8 cellular contexts compared by ENCODE assay signal in genomic region chr4:11428701-11429571, GRCh38. TPM values are rescaled to one million over a fixed set of nuclear protein-coding genes. Genes with fewer than 3 reads are reported as not detected.
DNase-seq lines count a peak whose midpoint lies in the region; ATAC-seq, FAIRE-seq and TF ChIP-seq lines count a peak whose summit lies in the region.

Gene HS3ST1, minus strand, starts transcription at chr4:11428894. Its CDS starts 28,889 bp downstream, at chr4:11400005.

- DNase-seq in DMS153 (lab: John Stamatoyannopoulos, UW) (peak; percentile 62), HT1080 (ENCODE audit: low read depth) (peak; percentile 71), RWPE1 (ENCODE audit: low spot score) (peak; percentile 84), keratinocyte (ENCODE audit: low read depth, low spot score) (peak; percentile 75), RKO (ENCODE audit: low spot score) (no peak)
- DNase-seq in central memory CD8-positive, alpha-beta T cell (ENCODE audit: low spot score in 2 of 2), result no peak

- peaks cover 43% of the 10 kb centered on the region for H3K27me3 Mint-ChIP-seq in central memory CD8-positive, alpha-beta T cell

- H3K4me3 Mint-ChIP-seq in central memory CD8-positive, alpha-beta T cell, result peak within 1 kb of the TSS; percentile 37

- no peak within 1 kb of the TSS for H3K27ac ChIP-seq in RWPE1
- H3K27ac ChIP-seq in keratinocyte (ENCODE audit: control insufficient read depth, insufficient read depth, low read length), result peak within 1 kb of the TSS; percentile 91
- H3K27ac ChIP-seq in skeletal muscle tissue (ENCODE audit: low read depth, low read length), result no peak within 1 kb of the TSS

- H3K36me3 ChIP-seq in keratinocyte (ENCODE audit: control insufficient read depth in 2 of 2, extremely low read depth in 1 of 2, insufficient read depth in 2 of 2, low read length in 2 of 2) (peaks cover 4 to 11% of the 10 kb centered on the region in 2 experiments), skeletal muscle tissue (ENCODE audit: control insufficient read depth in 3 of 3, insufficient read depth in 3 of 3, low read length in 3 of 3) (no peaks in the 10 kb centered on the region)

- H3K27me3 ChIP-seq in keratinocyte (ENCODE audit: control insufficient read depth, extremely low read depth, insufficient read depth, low read length) (no peaks in the 10 kb centered on the region), skeletal muscle tissue (ENCODE audit: control insufficient read depth in 3 of 3, insufficient read depth in 3 of 3, low read length in 3 of 3) (peaks cover 0 to 21% (median 17%) of the 10 kb centered on the region in 3 donors)

- H3K4me3 ChIP-seq in keratinocyte (ENCODE audit: control insufficient read depth in 2 of 3, extremely low read depth in 1 of 3, insufficient read depth in 2 of 3, low read depth in 1 of 3, low read length in 3 of 3) (peak within 1 kb of the TSS; percentile 69 to 81 (median 74)), skeletal muscle tissue (ENCODE audit: low read length in 3 of 3) (peak within 1 kb of the TSS; percentile 63 to 73 (median 64))

- H3K79me2 ChIP-seq in keratinocyte (ENCODE audit: control insufficient read depth, insufficient read depth, low read length), result peaks cover 47% of the 10 kb centered on the region

- peak within 1 kb of the TSS; percentile 95 for H3K9ac ChIP-seq in keratinocyte (ENCODE audit: control insufficient read depth, extremely low read depth, insufficient read depth, low read length)
- peak within 1 kb of the TSS in 1 of 3 donors; percentile 45 for H3K9ac ChIP-seq in skeletal muscle tissue (ENCODE audit: low read depth in 1 of 3, low read length in 3 of 3)

- dilution Hi-C loops in keratinocyte (cut with MboI; ENCODE audit: extremely low pct_ligation_motif_present, low sequenced_read_pairs), result no loop called here

- no peaks in the 10 kb centered on the region for H3K9me3 Mint-ChIP-seq in central memory CD8-positive, alpha-beta T cell

- peaks cover 2% of the 10 kb centered on the region for H3K9me1 ChIP-seq in keratinocyte (ENCODE audit: control insufficient read depth, extremely low read depth, insufficient read depth, low read length)

- H3K4me2 ChIP-seq in keratinocyte (ENCODE audit: control insufficient read depth, extremely low read depth, insufficient read depth, low read depth, low read length), result peak within 1 kb of the TSS; percentile 92

- H3K4me1 ChIP-seq in keratinocyte (ENCODE audit: control insufficient read depth, extremely low read depth, insufficient read depth, low read length), result peaks cover 40% of the 10 kb centered on the region
- H3K4me1 ChIP-seq in skeletal muscle tissue (ENCODE audit: control insufficient read depth in 3 of 3, insufficient read depth in 3 of 3, low read length in 3 of 3), result peaks cover 0 to 17% (median 7%) of the 10 kb centered on the region in 3 donors

- H4K20me1 ChIP-seq in keratinocyte (ENCODE audit: control insufficient read depth, extremely low read depth, insufficient read depth, low read length), result peaks cover 2% of the 10 kb centered on the region

- H3K27ac Mint-ChIP-seq in central memory CD8-positive, alpha-beta T cell (ENCODE audit: low read depth), result no peak within 1 kb of the TSS

- peak; percentile 83 for TF ChIP-seq CTCF in RWPE1 (conservative IDR thresholded peaks at IDR 0.05; ENCODE audit: low read depth)
- TF ChIP-seq CTCF in keratinocyte (optimal IDR thresholded peaks at IDR 0.05 in 1 of 3, IDR thresholded peaks at IDR 0.05 in 1 of 3, conservative IDR thresholded peaks at IDR 0.05 in 1 of 3; ENCODE audit: extremely low read depth in 1 of 3, insufficient read depth in 2 of 3, low read length in 3 of 3), result peak; percentile 56 to 95 (median 91)

- CTCF ChIA-PET in RWPE1 (lab: Yijun Ruan, JAX), result interaction anchor here (0.6 to 1.4 kb wide), 4 partner anchors 290 to 906 kb away, joined by 3 to 7 read pairs (median 5); no protein-coding TSS in a partner anchor

- FAIRE-seq in keratinocyte (lab: Jason Lieb, UNC), result peak; percentile 62

- H2AFZ ChIP-seq in keratinocyte (ENCODE audit: control insufficient read depth, low read length), result peak within 1 kb of the TSS; percentile 95

- H3K9me3 ChIP-seq in keratinocyte (ENCODE audit: control insufficient read depth, low read depth, low read length), result no peaks in the 10 kb centered on the region
- H3K9me3 ChIP-seq in skeletal muscle tissue (ENCODE audit: control insufficient read depth in 3 of 3, low read length in 3 of 3), result no peaks in the 10 kb centered on the region

- peak; percentile 73 for ATAC-seq in GM21423 (IDR thresholded peaks at IDR 0.05; ENCODE audit: unreplicated experiment)
- peak; percentile 49 for ATAC-seq in central memory CD8-positive, alpha-beta T cell (replicated peaks; ENCODE audit: extremely low read depth, poor library complexity, severe bottlenecking)

- H3K36me3 Mint-ChIP-seq in central memory CD8-positive, alpha-beta T cell (ENCODE audit: insufficient read depth), result no peaks in the 10 kb centered on the region

- H3K4me1 Mint-ChIP-seq in central memory CD8-positive, alpha-beta T cell, result peaks cover 12% of the 10 kb centered on the region

- POLR2A ChIA-PET in RWPE1 (lab: Yijun Ruan, JAX; ENCODE audit: low non-redundant PET), result no interaction called here

RNA-seq across cellular contexts. Expression of gene HS3ST1, which starts in this region (rescaled TPM):
- total RNA-seq in HT1080 (2014; rRNA removed; shearing (Covaris generic)), result 0.57 and 3.5 TPM in 2 replicates
- 0.45 and 0.67 TPM in 2 replicates for polyA plus RNA-seq in HT1080 (2015; cell fraction: cytosol; rRNA removed)
- 0.12 and 1.1 TPM in 2 replicates for polyA plus RNA-seq in HT1080 (2015; cell fraction: nucleus; rRNA removed)
- 2.0 to 3.7 TPM (median 3.3 TPM) in 3 replicates for polyA plus RNA-seq in keratinocyte
- 1.5 TPM for polyA plus RNA-seq in keratinocyte (2011; ENCODE audit: low read depth)
- polyA plus RNA-seq in keratinocyte (2011; cell fraction: cytosol; rRNA removed), result 1.2 and 5.8 TPM in 2 replicates
- 4.0 and 5.2 TPM in 2 replicates for polyA plus RNA-seq in keratinocyte (2011; cell fraction: nucleus; rRNA removed)
- polyA plus RNA-seq in keratinocyte (2012; ENCODE audit: low replicate concordance), result 2.9 and 6.9 TPM in 2 replicates
- polyA minus RNA-seq in keratinocyte, result 2.4 to 7.4 TPM (median 2.7 TPM) in 3 replicates
- 19.8 TPM for polyA minus RNA-seq in keratinocyte (2011; cell fraction: cytosol; rRNA and poly(A)+ RNA removed)
- polyA minus RNA-seq in keratinocyte (2011; cell fraction: nucleus; rRNA and poly(A)+ RNA removed), result 8.0 and 10.2 TPM in 2 replicates
- under 0.01 TPM for total RNA-seq in skeletal muscle tissue

Comparison
In these comparisons a context has a peak if more than half of its experiments do, and no peak if none do; other contexts are left out.
1. DNase-seq: peak in DMS153 (single experiment), HT1080 (single experiment), RWPE1 (single experiment) and keratinocyte (single experiment); none in central memory CD8-positive, alpha-beta T cell (0 of 2) and RKO (single experiment).